12 cellular contexts compared by ENCODE assay signal in the genomic region with DNA sequence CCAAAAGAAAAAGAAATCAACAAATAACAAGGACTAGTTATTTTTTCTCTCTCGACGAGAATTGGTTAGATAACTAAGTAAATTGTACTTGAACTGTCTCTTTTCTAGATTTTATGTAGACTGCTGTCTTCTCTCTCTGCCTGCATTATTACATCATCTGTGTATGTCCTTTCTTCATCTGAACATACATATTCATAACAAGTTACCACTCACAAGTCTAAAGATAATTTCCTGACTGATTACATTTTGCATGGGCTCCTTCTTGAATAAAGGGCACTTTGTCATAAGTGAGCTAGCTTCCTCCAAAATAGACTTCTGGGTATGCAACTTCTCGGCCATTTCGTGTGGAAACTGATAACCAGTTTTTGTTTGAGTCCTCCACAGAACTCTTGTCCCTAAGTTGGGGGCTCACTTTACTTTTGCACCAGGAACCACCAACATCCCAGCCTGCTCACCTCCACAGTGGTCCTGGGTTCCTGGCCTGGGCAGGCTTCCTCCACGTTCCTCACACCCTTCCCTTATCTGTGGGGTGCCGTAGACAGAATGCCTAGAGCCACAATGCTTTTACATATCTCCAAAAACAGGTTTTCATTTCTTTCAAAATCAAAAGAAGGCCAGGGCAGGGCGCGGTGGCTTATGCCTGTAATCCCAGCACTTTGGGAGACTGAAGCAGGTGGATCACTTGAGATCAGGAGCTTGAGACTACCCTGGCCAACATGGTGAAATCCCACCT. TPM values are rescaled to one million over a fixed set of nuclear protein-coding genes. Genes with fewer than 3 reads are reported as not detected.
DNase-seq lines count a peak whose midpoint lies in the region; ATAC-seq, FAIRE-seq and TF ChIP-seq lines count a peak whose summit lies in the region.
"Had no signal": no experiment of that assay in that cellular context is flagged by ENCODE, and none has a peak within 500 bp of the region (broad histone marks: within the 10 kb centered on the region; RNA-seq: fewer than 3 reads in every experiment).

No MANE protein-coding gene starts in this region.

- no peak overlapping the region for H3K4me2 ChIP-seq in endothelial cell of umbilical vein (ENCODE audit: insufficient read depth, low read length)

- H3K36me3 Mint-ChIP-seq in CD8-positive, alpha-beta memory T cell: peaks cover 0 to 3% (median 0%) of the 10 kb centered on the region in 3 donors

- intact Hi-C loops in endothelial cell of umbilical vein (cut with micrococcal nuclease): no loop called here
- intact Hi-C loops in sigmoid colon (cut with DNase I): no loop called here

- no peaks in the 10 kb centered on the region for H3K79me2 ChIP-seq in endothelial cell of umbilical vein (ENCODE audit: control insufficient read depth, insufficient read depth, low read length)

- POLR2A ChIA-PET in CD8-positive, alpha-beta memory T cell (lab: Charles Lee): no interaction called here
- POLR2A ChIA-PET in endothelial cell of umbilical vein (lab: Charles Lee): no interaction called here

- no peaks in the 10 kb centered on the region for H3K9me1 ChIP-seq in endothelial cell of umbilical vein (replicated peaks; ENCODE audit: control insufficient read depth, extremely low read depth, insufficient read depth, low read length)

- DNase-seq in CD8-positive, alpha-beta memory T cell: no peak
- DNase-seq in Peyer's patch (no peak), endothelial cell of umbilical vein (ENCODE audit: low read depth, low spot score) (peak; percentile 24), sigmoid colon (no peak), RPMI8226 (no peak), NCI-H526 treated with DMSO at 0.1 percent for 48 hours (lab: John Stamatoyannopoulos, UW) (no peak)
- DNase-seq: EL; nephron progenitor cell; stimulated activated CD4-positive, alpha-beta T cell treated with anti-CD3 and anti-CD28 coated beads, Interleukin-2, amount 100 ng/mL, for 48 hours had no signal

- peaks cover 36% of the 10 kb centered on the region for H3K4me1 ChIP-seq in CD8-positive, alpha-beta memory T cell (ENCODE audit: insufficient read depth, low read length)
- H3K4me1 ChIP-seq in Peyer's patch: peaks cover 0 to 24% (median 9%) of the 10 kb centered on the region in 4 donors
- peaks cover 48% of the 10 kb centered on the region for H3K4me1 ChIP-seq in endothelial cell of umbilical vein (ENCODE audit: control insufficient read depth, extremely low read depth, insufficient read depth, low read length)
- peaks cover 0 to 9% (median 7%) of the 10 kb centered on the region in 4 donors for H3K4me1 ChIP-seq in sigmoid colon

- dilution Hi-C loops in endothelial cell of umbilical vein (cut with MboI; ENCODE audit: extremely low pct_ligation_motif_present, low sequenced_read_pairs): no loop called here

- peak overlapping the region; percentile 96 for H3K9ac ChIP-seq in endothelial cell of umbilical vein (replicated peaks; ENCODE audit: extremely low read depth, insufficient read depth, low read length)

- no peaks in the 10 kb centered on the region for H3K36me3 ChIP-seq in CD8-positive, alpha-beta memory T cell (ENCODE audit: insufficient read depth, low read length)
- no peaks in the 10 kb centered on the region for H3K36me3 ChIP-seq in Peyer's patch
- H3K36me3 ChIP-seq in endothelial cell of umbilical vein (ENCODE audit: control insufficient read depth in 2 of 2, extremely low read depth in 1 of 2, insufficient read depth in 2 of 2, low read length in 2 of 2): no peaks in the 10 kb centered on the region
- H3K36me3 ChIP-seq in sigmoid colon: no peaks in the 10 kb centered on the region
- H3K36me3 ChIP-seq: cardiac muscle cell had no signal

- no peak overlapping the region for H2AFZ ChIP-seq in endothelial cell of umbilical vein (ENCODE audit: low read depth, low read length)

- peak overlapping the region; percentile 89 to 99 (median 98) for H3K27ac Mint-ChIP-seq in CD8-positive, alpha-beta memory T cell

- no peak for FAIRE-seq in endothelial cell of umbilical vein (lab: Jason Lieb, UNC)

- no peaks in the 10 kb centered on the region for H3K9me3 ChIP-seq in CD8-positive, alpha-beta memory T cell (ENCODE audit: low read length)
- H3K9me3 ChIP-seq in Peyer's patch (no peaks in the 10 kb centered on the region), endothelial cell of umbilical vein (replicated peaks; ENCODE audit: control insufficient read depth, insufficient read depth, low read length) (no peaks in the 10 kb centered on the region), sigmoid colon (no peaks in the 10 kb centered on the region)

- H3K27ac ChIP-seq in CD8-positive, alpha-beta memory T cell (ENCODE audit: low read depth, low read length): peak overlapping the region; percentile 84
- peak overlapping the region; percentile 77 to 87 (median 81) for H3K27ac ChIP-seq in Peyer's patch
- H3K27ac ChIP-seq in endothelial cell of umbilical vein (ENCODE audit: insufficient read depth, low read depth, low read length): peak overlapping the region; percentile 100
- H3K27ac ChIP-seq in sigmoid colon: peak overlapping the region; percentile 26 to 79 (median 63)
- H3K27ac ChIP-seq: cardiac muscle cell had no signal

- H3K4me1 Mint-ChIP-seq in CD8-positive, alpha-beta memory T cell: peaks cover 39 to 56% (median 45%) of the 10 kb centered on the region in 3 donors

- H3K27me3 ChIP-seq in CD8-positive, alpha-beta memory T cell (ENCODE audit: insufficient read depth, low read length, poor library complexity, severe bottlenecking): no peaks in the 10 kb centered on the region
- H3K27me3 ChIP-seq in Peyer's patch: no peaks in the 10 kb centered on the region
- H3K27me3 ChIP-seq in endothelial cell of umbilical vein (ENCODE audit: control insufficient read depth in 2 of 2, insufficient read depth in 2 of 2, low read length in 2 of 2): no peaks in the 10 kb centered on the region
- H3K27me3 ChIP-seq in sigmoid colon: no peaks in the 10 kb centered on the region
- H3K27me3 ChIP-seq: cardiac muscle cell had no signal

- no peaks in the 10 kb centered on the region for H3K27me3 Mint-ChIP-seq in CD8-positive, alpha-beta memory T cell

- CTCF ChIA-PET in CD8-positive, alpha-beta memory T cell (lab: Charles Lee): interaction anchor here (5.7 kb wide), 1 partner anchor 19 kb away, joined by 48 read pairs; a partner anchor contains a TSS
- CTCF ChIA-PET in endothelial cell of umbilical vein (lab: Charles Lee): interaction anchor here (0.6 to 1.9 kb wide), 4 partner anchors 12 to 169 kb away, joined by 3 to 4 read pairs (median 4); no protein-coding TSS in a partner anchor

- TF ChIP-seq POLR2A in Peyer's patch (IDR thresholded peaks at IDR 0.05) (no peak), endothelial cell of umbilical vein (IDR thresholded peaks at IDR 0.05; ENCODE audit: low read depth, low read length) (no peak), sigmoid colon (IDR thresholded peaks at IDR 0.05) (no peak)

- H4K20me1 ChIP-seq in endothelial cell of umbilical vein (replicated peaks; ENCODE audit: control insufficient read depth, extremely low read depth, insufficient read depth, low read length): no peaks in the 10 kb centered on the region

- no peak for ATAC-seq in GM21717 (IDR thresholded peaks at IDR 0.05; ENCODE audit: unreplicated experiment)
- no peak for ATAC-seq in GM18867 (IDR thresholded peaks at IDR 0.05; ENCODE audit: unreplicated experiment)

- WGBS in sigmoid colon, 2 donors: 66 to 84% methylated on average over 8 of the region's 8 CpGs

- BruUV-seq in endothelial cell of umbilical vein (replicated peaks; lab: Mats Ljungman, UMichigan): no TSS peak

- TF ChIP-seq CTCF in Peyer's patch (IDR thresholded peaks at IDR 0.05) (no peak), endothelial cell of umbilical vein (IDR thresholded peaks at IDR 0.05; ENCODE audit: extremely low read depth in 1 of 2, insufficient read depth in 1 of 2, low read depth in 1 of 2, low read length in 2 of 2) (no peak), sigmoid colon (IDR thresholded peaks at IDR 0.05) (no peak)

- no peak for TF ChIP-seq EP300 in sigmoid colon (IDR thresholded peaks at IDR 0.05)

- no peak overlapping the region for H3K4me3 ChIP-seq in CD8-positive, alpha-beta memory T cell (ENCODE audit: low read length)
- no peak overlapping the region for H3K4me3 ChIP-seq in Peyer's patch
- H3K4me3 ChIP-seq in endothelial cell of umbilical vein (replicated peaks in 1 of 3; ENCODE audit: insufficient read depth in 1 of 3, low read depth in 1 of 3, low read length in 3 of 3): no peak overlapping the region
- no peak overlapping the region for H3K4me3 ChIP-seq in sigmoid colon
- H3K4me3 ChIP-seq: cardiac muscle cell had no signal

- peak overlapping the region in 1 of 7 donors; percentile 74 for H3K4me3 Mint-ChIP-seq in CD8-positive, alpha-beta memory T cell
- H3K4me3 Mint-ChIP-seq: nephron progenitor cell had no signal

- no peaks in the 10 kb centered on the region for H3K9me3 Mint-ChIP-seq in CD8-positive, alpha-beta memory T cell
- H3K9me3 Mint-ChIP-seq: nephron progenitor cell had no signal

RNA-seq across cellular contexts. Expression of a gene that starts 6.2 kb away (rescaled TPM):
- total RNA-seq in CD8-positive, alpha-beta memory T cell: 100 to 1,000 TPM; 105 to 106 TPM
- 64.5 TPM for polyA plus RNA-seq in CD8-positive, alpha-beta memory T cell
- total RNA-seq in Peyer's patch (10 to 100 TPM; 23.5 to 39.9 (median 33.1) TPM), endothelial cell of umbilical vein (74.6 and 75.2 TPM in 2 replicates), sigmoid colon (10 to 100 TPM; 42.9 to 56.9 (median 49.7) TPM)
- polyA plus RNA-seq in endothelial cell of umbilical vein (52.5 and 73.4 TPM in 2 replicates), sigmoid colon (10 to 100 TPM; 22.8 to 33.3 (median 26.1) TPM)
- 71.1 and 74.7 TPM in 2 replicates for polyA plus RNA-seq in endothelial cell of umbilical vein (2011; cell fraction: cytosol; rRNA removed)
- polyA plus RNA-seq in endothelial cell of umbilical vein (2011; cell fraction: nucleus; rRNA removed): 190 and 261 TPM in 2 replicates
- polyA plus RNA-seq in endothelial cell of umbilical vein (2012): 71.0 and 96.4 TPM in 2 replicates
- 51.8 and 75.8 TPM in 2 replicates for polyA minus RNA-seq in endothelial cell of umbilical vein
- 33.4 TPM for polyA minus RNA-seq in endothelial cell of umbilical vein (2011; cell fraction: cytosol; rRNA and poly(A)+ RNA removed)
- polyA minus RNA-seq in endothelial cell of umbilical vein (2011; cell fraction: nucleus; rRNA and poly(A)+ RNA removed): 80.8 and 105 TPM in 2 replicates

RNA-seq across cellular contexts. Expression of a gene that starts 21.5 kb away (rescaled TPM):
- total RNA-seq in CD8-positive, alpha-beta memory T cell: 1 to 10 TPM; 2.7 TPM
- polyA plus RNA-seq in CD8-positive, alpha-beta memory T cell: 0.68 TPM
- 10 to 100 TPM in 1 of 4 donors, 1 to 10 TPM in 3; 2.3 to 14.9 (median 5.6) TPM for total RNA-seq in Peyer's patch
- total RNA-seq in endothelial cell of umbilical vein: 5.3 and 6.0 TPM in 2 replicates
- polyA plus RNA-seq in endothelial cell of umbilical vein: 3.3 and 3.7 TPM in 2 replicates
- 3.6 and 4.2 TPM in 2 replicates for polyA plus RNA-seq in endothelial cell of umbilical vein (2011; cell fraction: cytosol; rRNA removed)
- 8.6 and 9.6 TPM in 2 replicates for polyA plus RNA-seq in endothelial cell of umbilical vein (2011; cell fraction: nucleus; rRNA removed)
- polyA plus RNA-seq in endothelial cell of umbilical vein (2012): 4.7 and 6.3 TPM in 2 replicates
- 5.0 and 5.7 TPM in 2 replicates for polyA minus RNA-seq in endothelial cell of umbilical vein
- 0.72 TPM for polyA minus RNA-seq in endothelial cell of umbilical vein (2011; cell fraction: cytosol; rRNA and poly(A)+ RNA removed)
- 14.3 and 15.0 TPM in 2 replicates for polyA minus RNA-seq in endothelial cell of umbilical vein (2011; cell fraction: nucleus; rRNA and poly(A)+ RNA removed)
- 10 to 100 TPM; 13.9 to 24.8 (median 19.9) TPM for total RNA-seq in sigmoid colon
- polyA plus RNA-seq in sigmoid colon: 1 to 10 TPM in 2 of 3 donors, under 1 TPM in 1; 0.46 to 8.0 (median 6.0) TPM
